ENCODE assay signal across 1 cellular context in the genomic region with DNA sequence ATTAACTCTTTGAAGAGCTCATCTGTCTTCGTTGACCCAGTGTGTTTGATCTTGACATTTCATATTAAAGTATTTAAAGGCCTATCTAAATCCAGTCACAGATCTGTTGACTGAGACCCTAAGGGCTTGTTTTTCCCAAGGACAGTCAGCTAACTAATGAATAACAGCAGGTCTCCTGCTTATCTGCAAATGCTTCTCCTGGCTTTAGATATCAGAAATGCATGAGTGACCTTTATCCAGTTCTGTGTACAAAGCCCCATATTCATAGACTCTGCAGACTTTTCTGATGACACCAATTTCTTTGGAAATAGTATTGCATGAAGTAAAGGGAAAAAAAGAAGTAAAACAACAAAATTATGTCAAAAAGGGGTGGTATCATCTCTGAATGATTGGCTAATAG.
TF ChIP-seq lines count a peak whose summit lies in the region.

No MANE protein-coding gene starts in this region.

TF ChIP-seq in HepG2, 621 proteins besides CTCF, POLR2A, EP300 and RAD21 (continued from another document):
- peak; percentile 29; the same call in 1 of the 2 replicates for TF ChIP-seq ERF (CRISPR knock-in tag; IDR thresholded peaks at IDR 0.05)
- TF ChIP-seq CREM (IDR thresholded peaks at IDR 0.05), result peak; percentile 40
- TF ChIP-seq CREM (CRISPR knock-in tag; IDR thresholded peaks at IDR 0.05), result no peak
- TF ChIP-seq, protein P1, sequence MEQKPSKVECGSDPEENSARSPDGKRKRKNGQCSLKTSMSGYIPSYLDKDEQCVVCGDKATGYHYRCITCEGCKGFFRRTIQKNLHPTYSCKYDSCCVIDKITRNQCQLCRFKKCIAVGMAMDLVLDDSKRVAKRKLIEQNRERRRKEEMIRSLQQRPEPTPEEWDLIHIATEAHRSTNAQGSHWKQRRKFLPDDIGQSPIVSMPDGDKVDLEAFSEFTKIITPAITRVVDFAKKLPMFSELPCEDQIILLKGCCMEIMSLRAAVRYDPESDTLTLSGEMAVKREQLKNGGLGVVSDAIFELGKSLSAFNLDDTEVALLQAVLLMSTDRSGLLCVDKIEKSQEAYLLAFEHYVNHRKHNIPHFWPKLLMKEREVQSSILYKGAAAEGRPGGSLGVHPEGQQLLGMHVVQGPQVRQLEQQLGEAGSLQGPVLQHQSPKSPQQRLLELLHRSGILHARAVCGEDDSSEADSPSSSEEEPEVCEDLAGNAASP (CRISPR knock-in tag; IDR thresholded peaks at IDR 0.05; ENCODE audit: borderline replicate concordance), result 0 out of 2 replicates have a peak, but pooled peaks have one; percentile 12
- TF ChIP-seq, protein P2, sequence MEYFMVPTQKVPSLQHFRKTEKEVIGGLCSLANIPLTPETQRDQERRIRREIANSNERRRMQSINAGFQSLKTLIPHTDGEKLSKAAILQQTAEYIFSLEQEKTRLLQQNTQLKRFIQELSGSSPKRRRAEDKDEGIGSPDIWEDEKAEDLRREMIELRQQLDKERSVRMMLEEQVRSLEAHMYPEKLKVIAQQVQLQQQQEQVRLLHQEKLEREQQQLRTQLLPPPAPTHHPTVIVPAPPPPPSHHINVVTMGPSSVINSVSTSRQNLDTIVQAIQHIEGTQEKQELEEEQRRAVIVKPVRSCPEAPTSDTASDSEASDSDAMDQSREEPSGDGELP (IDR thresholded peaks at IDR 0.05; ENCODE audit: borderline replicate concordance, low read depth), result peak; percentile 34; the same call in 1 of the 2 replicates
- no peak for TF ChIP-seq FOXA1 (IDR thresholded peaks at IDR 0.05)
- TF ChIP-seq FOXA1 (CRISPR knock-in tag; IDR thresholded peaks at IDR 0.05), result peak; percentile 54
- TF ChIP-seq SALL1 (CRISPR knock-in tag; IDR thresholded peaks at IDR 0.05), result peak; percentile 68; the same call in 1 of the 2 replicates
